26 cellular contexts compared by ENCODE assay signal in the genomic region with DNA sequence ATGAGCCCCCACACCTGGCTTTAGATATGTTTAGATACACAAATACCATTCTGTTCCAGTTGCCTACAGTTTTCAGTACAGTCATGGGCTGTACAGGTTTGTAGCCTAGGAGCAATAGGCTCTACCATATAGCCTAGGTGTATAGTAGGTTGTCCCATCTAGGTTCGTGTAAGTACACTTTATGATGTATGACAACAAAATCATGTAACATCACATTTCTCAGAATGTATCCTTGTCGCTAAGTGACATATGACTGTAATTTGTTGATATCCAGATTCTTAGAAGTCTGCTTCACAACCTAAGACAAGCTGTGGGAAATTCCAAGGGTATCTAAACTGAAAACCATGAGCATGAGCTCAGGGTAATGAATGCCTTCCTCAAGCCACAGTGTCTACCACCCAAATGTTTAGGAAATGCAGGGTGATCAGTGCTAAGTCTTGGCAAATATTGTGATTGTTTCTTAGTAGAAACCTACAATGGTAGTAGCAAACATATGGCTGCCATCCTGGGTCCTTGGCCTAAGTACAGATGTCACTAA. TPM values are rescaled to one million over a fixed set of nuclear protein-coding genes. Genes with fewer than 3 reads are reported as not detected.
"Had no signal": no experiment of that assay in that cellular context is flagged by ENCODE, and none has a peak within 500 bp of the region (broad histone marks: within the 10 kb centered on the region; RNA-seq: fewer than 3 reads in every experiment).

No MANE protein-coding gene starts in this region.

- H3K4me1 Mint-ChIP-seq: natural killer cell had no signal

- H3K36me3 ChIP-seq: esophagus squamous epithelium, lower lobe of right lung, ovary, spleen had no signal

- H3K9me3 Mint-ChIP-seq: effector memory CD8-positive, alpha-beta T cell; natural killer cell had no signal

- H3K27ac ChIP-seq: esophagus squamous epithelium, lower lobe of right lung, ovary, psoas muscle, spleen, testis had no signal

- H3K36me3 Mint-ChIP-seq: natural killer cell, type B pancreatic cell had no signal

- H3K4me3 Mint-ChIP-seq: effector memory CD8-positive, alpha-beta T cell; natural killer cell; type B pancreatic cell had no signal

- H3K27me3 Mint-ChIP-seq: effector memory CD8-positive, alpha-beta T cell; type B pancreatic cell had no signal

- H3K4me3 ChIP-seq: coronary artery, esophagus squamous epithelium, lower lobe of right lung, ovary, psoas muscle, skin epidermis, spleen, testis, tibial artery had no signal

- DNase-seq: dermis blood vessel endothelial cell; effector memory CD8-positive, alpha-beta T cell; erythroblast; esophagus squamous epithelium; foreskin melanocyte; glutamatergic neuron; left colon; left ventricle myocardium superior; lower lobe of right lung; natural killer cell; occipital lobe; ovary; posterior cingulate gyrus; psoas muscle; spleen; stimulated activated CD4-positive, alpha-beta T cell treated with anti-CD3 and anti-CD28 coated beads, Interleukin-4, amount 100 ng/mL, for 4 hours; stimulated activated naive CD4-positive, alpha-beta T cell; substantia nigra; testis; tibial artery had no signal

- ATAC-seq: effector memory CD8-positive, alpha-beta T cell; left colon; lower lobe of right lung; natural killer cell; psoas muscle had no signal

- H3K27ac Mint-ChIP-seq: natural killer cell, type B pancreatic cell had no signal

- H3K4me1 ChIP-seq: esophagus squamous epithelium, lower lobe of right lung, psoas muscle, spleen had no signal

- H3K27me3 ChIP-seq: esophagus squamous epithelium, ovary, spleen, testis, tibial artery had no signal

- H3K9me3 ChIP-seq: esophagus squamous epithelium, lower lobe of right lung, psoas muscle, testis had no signal

RNA-seq across cellular contexts. Expression of a gene that starts 8.4 kb away (rescaled TPM):
- total RNA-seq: dermis blood vessel endothelial cell, kidney epithelial cell, natural killer cell had no signal
- polyA plus RNA-seq: neural cell had no signal

RNA-seq across cellular contexts. Expression of a gene that starts 45.1 kb away (rescaled TPM):
- total RNA-seq: dermis blood vessel endothelial cell, kidney epithelial cell, natural killer cell, renal cortical epithelial cell had no signal
